Comparison of ENCODE assay signal across 12 cellular contexts in genomic region chr2:127776122-127776780, GRCh38. TPM values are rescaled to one million over a fixed set of nuclear protein-coding genes. Genes with fewer than 3 reads are reported as not detected.
A peak's percentile ranks its signal among the peaks of the same experiment; 100 is the strongest.
DNase-seq lines count a peak whose midpoint lies in the region; ATAC-seq and TF ChIP-seq lines count a peak whose summit lies in the region.
"Had no signal": no experiment of that assay in that cellular context is flagged by ENCODE, and none has a peak within 500 bp of the region (broad histone marks: within the 10 kb centered on the region; RNA-seq: fewer than 3 reads in every experiment).

No MANE protein-coding gene starts in this region.

- H3K4me3 ChIP-seq in CD8-positive, alpha-beta T cell (ENCODE audit: low read depth, low read length), result no peak overlapping the region
- H3K4me3 ChIP-seq in HUES64 (ENCODE audit: low read length) (no peak overlapping the region), mucosa of descending colon (no peak overlapping the region)
- H3K4me3 ChIP-seq: esophagus muscularis mucosa had no signal

- peaks cover 16% of the 10 kb centered on the region for H3K36me3 Mint-ChIP-seq in CD8-positive, alpha-beta T cell
- H3K36me3 Mint-ChIP-seq in effector memory CD8-positive, alpha-beta T cell (ENCODE audit: insufficient read depth), result peaks cover 6% of the 10 kb centered on the region
- peaks cover 6% of the 10 kb centered on the region for H3K36me3 Mint-ChIP-seq in stimulated activated memory B cell treated with anti-CD40 and anti-IgM and Interleukin-4, amounts not matched to agents 10 μg/mL and 1 μg/mL and 100 μg/mL, for 72 hours

- H3K9me3 ChIP-seq in CD8-positive, alpha-beta T cell (ENCODE audit: low read length), result no peaks in the 10 kb centered on the region
- no peaks in the 10 kb centered on the region for H3K9me3 ChIP-seq in HUES64 (ENCODE audit: insufficient read depth, low read depth, low read length)
- no peaks in the 10 kb centered on the region for H3K9me3 ChIP-seq in mucosa of descending colon
- H3K9me3 ChIP-seq: esophagus muscularis mucosa had no signal

- POLR2A ChIA-PET in CD8-positive, alpha-beta T cell (lab: Charles Lee), result no interaction called here

- ATAC-seq in CD8-positive, alpha-beta T cell, result no peak
- ATAC-seq in effector memory CD8-positive, alpha-beta T cell (replicated peaks), result no peak
- ATAC-seq in mucosa of descending colon, result peak; percentile 17
- no peak for ATAC-seq in stimulated activated memory B cell treated with anti-CD40 and anti-IgM and Interleukin-4, amounts not matched to agents 10 μg/mL and 1 μg/mL and 100 μg/mL, for 72 hours
- ATAC-seq: PC-3 had no signal

- WGBS in HUES64, result 90% methylated on average over 3 of the region's 3 CpGs

- intact Hi-C loops in CD8-positive, alpha-beta T cell (cut with DNase I, micrococcal nuclease), result no loop called here
- intact Hi-C loops in mucosa of descending colon (cut with DNase I, micrococcal nuclease), result no loop called here

- no peak for TF ChIP-seq CTCF in CD8-positive, alpha-beta T cell (IDR thresholded peaks at IDR 0.05)
- no peak for TF ChIP-seq CTCF in mucosa of descending colon (IDR thresholded peaks at IDR 0.05)

- no peak overlapping the region for H3K27ac ChIP-seq in CD8-positive, alpha-beta T cell (ENCODE audit: low read depth, low read length)
- peak overlapping the region; percentile 49; the same call in 1 of the 2 replicates for H3K27ac ChIP-seq in HUES64 (ENCODE audit: low read depth, low read length)
- H3K27ac ChIP-seq: esophagus muscularis mucosa had no signal

- no peak for DNase-seq in CD8-positive, alpha-beta T cell
- no peak for DNase-seq in effector memory CD8-positive, alpha-beta T cell
- DNase-seq in mucosa of descending colon (no peak), iPS-NIHi11 (ENCODE audit: low spot score) (no peak), kidney tubule cell (ENCODE audit: low spot score) (no peak)
- DNase-seq: activated CD4-positive, alpha-beta T cell treated with anti-CD3 and anti-CD28 coated beads for 4 hours; C1 segment of cervical spinal cord; midbrain; PC-3 had no signal

- H3K9ac ChIP-seq in HUES64 (ENCODE audit: low read depth, low read length), result no peak overlapping the region

- H3K36me3 ChIP-seq in CD8-positive, alpha-beta T cell (ENCODE audit: insufficient read depth, low read length), result no peaks in the 10 kb centered on the region
- H3K36me3 ChIP-seq in HUES64 (ENCODE audit: insufficient read depth, low read length) (peaks cover 2% of the 10 kb centered on the region), mucosa of descending colon (ENCODE audit: low read depth) (no peaks in the 10 kb centered on the region)

- no peaks in the 10 kb centered on the region for H3K27me3 ChIP-seq in CD8-positive, alpha-beta T cell (ENCODE audit: insufficient read depth, low read length)
- no peaks in the 10 kb centered on the region for H3K27me3 ChIP-seq in HUES64 (ENCODE audit: insufficient read depth, low read length)
- H3K27me3 ChIP-seq: esophagus muscularis mucosa had no signal

- H3K27ac Mint-ChIP-seq in CD8-positive, alpha-beta T cell, result peak overlapping the region; percentile 30
- H3K27ac Mint-ChIP-seq in effector memory CD8-positive, alpha-beta T cell, result peak overlapping the region; percentile 85
- H3K27ac Mint-ChIP-seq in stimulated activated memory B cell treated with anti-CD40 and anti-IgM and Interleukin-4, amounts not matched to agents 10 μg/mL and 1 μg/mL and 100 μg/mL, for 72 hours, result no peak overlapping the region

- no peaks in the 10 kb centered on the region for H3K9me3 Mint-ChIP-seq in CD8-positive, alpha-beta T cell
- H3K9me3 Mint-ChIP-seq in effector memory CD8-positive, alpha-beta T cell, result no peaks in the 10 kb centered on the region
- H3K9me3 Mint-ChIP-seq in stimulated activated memory B cell treated with anti-CD40 and anti-IgM and Interleukin-4, amounts not matched to agents 10 μg/mL and 1 μg/mL and 100 μg/mL, for 72 hours, result no peaks in the 10 kb centered on the region

- H3K27me3 Mint-ChIP-seq in CD8-positive, alpha-beta T cell (ENCODE audit: low read depth), result no peaks in the 10 kb centered on the region
- H3K27me3 Mint-ChIP-seq in effector memory CD8-positive, alpha-beta T cell, result no peaks in the 10 kb centered on the region
- no peaks in the 10 kb centered on the region for H3K27me3 Mint-ChIP-seq in stimulated activated memory B cell treated with anti-CD40 and anti-IgM and Interleukin-4, amounts not matched to agents 10 μg/mL and 1 μg/mL and 100 μg/mL, for 72 hours

- peaks cover 18% of the 10 kb centered on the region for H3K4me1 ChIP-seq in CD8-positive, alpha-beta T cell (ENCODE audit: insufficient read depth, low read length)
- H3K4me1 ChIP-seq in HUES64 (ENCODE audit: insufficient read depth, low read length), result peaks cover 31% of the 10 kb centered on the region
- H3K4me1 ChIP-seq in mucosa of descending colon (ENCODE audit: low read depth), result no peaks in the 10 kb centered on the region

- CTCF ChIA-PET in CD8-positive, alpha-beta T cell (lab: Charles Lee), result no interaction called here

- no peak overlapping the region for H3K4me3 Mint-ChIP-seq in CD8-positive, alpha-beta T cell
- peak overlapping the region in 1 of 2 donors; percentile 29 for H3K4me3 Mint-ChIP-seq in effector memory CD8-positive, alpha-beta T cell
- H3K4me3 Mint-ChIP-seq in stimulated activated memory B cell treated with anti-CD40 and anti-IgM and Interleukin-4, amounts not matched to agents 10 μg/mL and 1 μg/mL and 100 μg/mL, for 72 hours, result no peak overlapping the region

- peaks cover 60% of the 10 kb centered on the region for H3K4me1 Mint-ChIP-seq in CD8-positive, alpha-beta T cell (ENCODE audit: low read depth)
- H3K4me1 Mint-ChIP-seq in effector memory CD8-positive, alpha-beta T cell (ENCODE audit: low read depth in 2 of 2), result peaks cover 32 to 55% of the 10 kb centered on the region in 2 donors
- peaks cover 35% of the 10 kb centered on the region for H3K4me1 Mint-ChIP-seq in stimulated activated memory B cell treated with anti-CD40 and anti-IgM and Interleukin-4, amounts not matched to agents 10 μg/mL and 1 μg/mL and 100 μg/mL, for 72 hours

RNA-seq across cellular contexts. Expression of gene WDR33, which starts 34.7 kb away (rescaled TPM):
- 10 to 100 TPM; 60.3 to 61.0 TPM for total RNA-seq in CD8-positive, alpha-beta T cell
- polyA plus RNA-seq in HUES64 (2013, experiment 1 of 2), result 28.5 TPM
- polyA plus RNA-seq in HUES64 (2013, experiment 2 of 2), result 27.7 TPM
- total RNA-seq in mucosa of descending colon, result 10 to 100 TPM; 43.3 to 57.1 (median 43.4) TPM
